In genomic region chr6:129440691-129441090, GRCh38 we compare ENCODE assay signal across 9 cellular contexts.
DNase-seq lines count a peak whose midpoint lies in the region; ATAC-seq, FAIRE-seq and TF ChIP-seq lines count a peak whose summit lies in the region.
"Had no signal": no experiment of that assay in that cellular context is flagged by ENCODE, and none has a peak within 500 bp of the region (broad histone marks: within the 10 kb centered on the region; RNA-seq: fewer than 3 reads in every experiment).

No MANE protein-coding gene starts in this region.

- no peak for FAIRE-seq in H54 (lab: Jason Lieb, UNC)

- TF ChIP-seq CTCF in NB4 (IDR thresholded peaks at IDR 0.05; ENCODE audit: low read depth, low read length) (no peak), choroid plexus epithelial cell (conservative IDR thresholded peaks at IDR 0.05; ENCODE audit: low read depth, low read length) (no peak)

- no peak for ATAC-seq in HG02759 (IDR thresholded peaks at IDR 0.05; ENCODE audit: unreplicated experiment)
- no peak for ATAC-seq in GM21717 (IDR thresholded peaks at IDR 0.05; ENCODE audit: unreplicated experiment)

- H3K4me3 ChIP-seq in NB4 (ENCODE audit: low read depth, low read length): no peak overlapping the region
- H3K4me3 ChIP-seq in choroid plexus epithelial cell (ENCODE audit: low read depth, low read length): no peak overlapping the region

- TF ChIP-seq POLR2A in NB4 (IDR thresholded peaks at IDR 0.05; ENCODE audit: extremely low read depth, insufficient read length) (no peak), H54 (IDR thresholded peaks at IDR 0.05; ENCODE audit: low read depth, low read length) (no peak)

- DNase-seq in Daoy (ENCODE audit: low read depth) (peak; percentile 28), NB4 (ENCODE audit: low read depth) (peak; percentile 5), choroid plexus epithelial cell (ENCODE audit: low read depth) (peak; percentile 32), iPS-NIHi7 (ENCODE audit: extremely low spot score) (peak; percentile 19), NCI-H1930 (lab: John Stamatoyannopoulos, UW) (no peak), H54 (ENCODE audit: insufficient read length, low spot score) (no peak)
- DNase-seq: activated CD4-positive, alpha-beta T cell treated with anti-CD3 and anti-CD28 coated beads, Interleukin-2, amount 50 U/mL, for 1 hour had no signal

Comparison
In these comparisons a context has a peak if more than half of its experiments do, and no peak if none do; other contexts are left out.
1. DNase-seq: peak in Daoy (single experiment), NB4 (single experiment), choroid plexus epithelial cell (single experiment) and iPS-NIHi7 (single experiment); none in NCI-H1930 (0 of 2) and H54 (single experiment).